Comparison of ENCODE assay signal across 20 cellular contexts in genomic region chr11:35602160-35602793, GRCh38. TPM values are rescaled to one million over a fixed set of nuclear protein-coding genes. Genes with fewer than 3 reads are reported as not detected.
"Had no signal": no experiment of that assay in that cellular context is flagged by ENCODE, and none has a peak within 500 bp of the region (broad histone marks: within the 10 kb centered on the region; RNA-seq: fewer than 3 reads in every experiment).

No MANE protein-coding gene starts in this region.

- H3K9me3 ChIP-seq: esophagus muscularis mucosa, mucosa of descending colon, ovary, right atrium auricular region, sigmoid colon, suprapubic skin, thyroid gland, upper lobe of left lung, vagina had no signal

- FAIRE-seq: endometrium had no signal

- H3K27ac ChIP-seq: epithelial cell of prostate, esophagus muscularis mucosa, neural progenitor cell, ovary, right atrium auricular region, sigmoid colon, skin epidermis, suprapubic skin, thyroid gland, upper lobe of left lung, vagina had no signal

- H3K4me3 Mint-ChIP-seq: naive thymus-derived CD8-positive, alpha-beta T cell; neural progenitor cell had no signal

- ATAC-seq: left colon; mucosa of descending colon; naive thymus-derived CD8-positive, alpha-beta T cell; stimulated activated naive CD8-positive, alpha-beta T cell treated with anti-CD3 and anti-CD28 coated beads, Interleukin-15, Interleukin-2, amounts not matched to agents 100 U/mL and 50 U/mL, for 24 hours had no signal

- H3K27me3 ChIP-seq: neural progenitor cell, ovary, sigmoid colon, suprapubic skin, thyroid gland, upper lobe of left lung, vagina had no signal

- H3K4me3 ChIP-seq: esophagus muscularis mucosa, mucosa of descending colon, neural progenitor cell, ovary, right atrium auricular region, sigmoid colon, skin epidermis, suprapubic skin, thyroid gland, upper lobe of left lung, vagina had no signal

- H3K27ac Mint-ChIP-seq: neural progenitor cell had no signal

- DNase-seq: effector memory CD4-positive, alpha-beta T cell; left colon; mammary epithelial cell; mucosa of descending colon; naive thymus-derived CD8-positive, alpha-beta T cell; nucleus accumbens; ovary; sigmoid colon; stimulated activated CD4-positive, alpha-beta T cell treated with anti-CD3 and anti-CD28 coated beads, Interleukin-2, amount 100 ng/mL, for 48 hours; stimulated activated naive CD8-positive, alpha-beta T cell treated with anti-CD3 and anti-CD28 coated beads, Interleukin-15, Interleukin-2, amounts not matched to agents 100 U/mL and 50 U/mL, for 24 hours; thyroid gland had no signal

- H3K9ac ChIP-seq: neural progenitor cell had no signal

- H3K9me3 Mint-ChIP-seq: naive thymus-derived CD8-positive, alpha-beta T cell; neural progenitor cell had no signal

- H3K36me3 ChIP-seq: esophagus muscularis mucosa, neural progenitor cell, ovary, right atrium auricular region, sigmoid colon, suprapubic skin, thyroid gland, upper lobe of left lung, vagina had no signal

- H2AFZ ChIP-seq: neural progenitor cell had no signal

- H3K4me1 ChIP-seq: right atrium auricular region, thyroid gland, upper lobe of left lung, vagina had no signal

- H3K36me3 Mint-ChIP-seq: naive thymus-derived CD8-positive, alpha-beta T cell; neural progenitor cell had no signal

- H3K4me2 ChIP-seq: neural progenitor cell had no signal

- H3K4me1 Mint-ChIP-seq: naive thymus-derived CD8-positive, alpha-beta T cell had no signal

RNA-seq across cellular contexts. Expression of gene FJX1, which starts 16.0 kb away (rescaled TPM):
- total RNA-seq: naive thymus-derived CD8-positive, alpha-beta T cell had no signal
